13 cellular contexts compared by ENCODE assay signal in the genomic region with DNA sequence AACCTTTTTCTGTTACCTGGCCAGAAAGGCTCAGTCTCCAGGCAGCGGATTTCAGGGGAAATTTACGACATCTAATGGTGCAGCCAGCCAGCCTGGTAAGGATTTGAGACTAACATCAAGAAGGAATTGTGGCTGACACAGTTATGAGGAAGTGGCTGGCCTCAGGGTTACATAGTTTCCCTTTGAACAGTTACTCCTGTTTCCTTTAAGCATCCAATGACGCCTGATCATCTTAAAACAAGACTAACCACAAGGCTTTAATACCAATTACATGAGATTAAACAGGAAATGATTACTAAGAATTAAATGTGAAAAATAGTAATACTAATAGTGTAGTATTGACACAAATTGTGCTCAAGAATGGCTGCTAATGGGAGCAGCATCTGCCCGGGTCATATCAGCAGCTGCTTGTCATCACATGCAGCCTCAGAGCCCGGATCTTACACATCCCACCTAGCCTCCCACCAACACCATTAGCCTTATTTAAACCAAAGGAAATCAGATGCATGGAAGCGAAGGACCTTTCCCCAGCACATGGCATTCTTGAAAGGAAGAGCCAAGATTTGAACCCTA.
DNase-seq lines count a peak whose midpoint lies in the region; TF ChIP-seq lines count a peak whose summit lies in the region.
"Had no signal": no experiment of that assay in that cellular context is flagged by ENCODE, and none has a peak within 500 bp of the region (broad histone marks: within the 10 kb centered on the region; RNA-seq: fewer than 3 reads in every experiment).

No MANE protein-coding gene starts in this region.

- in situ Hi-C loops in astrocyte of the spinal cord (cut with HindIII; ENCODE audit: low sequenced_read_pairs): no loop called here

- H3K4me1 Mint-ChIP-seq in HFFc6 (ENCODE audit: low read depth) (peaks cover 51% of the 10 kb centered on the region), nephron (peaks cover 8% of the 10 kb centered on the region), chondrocyte (ENCODE audit: low read depth) (peaks cover 15% of the 10 kb centered on the region)
- H3K4me1 Mint-ChIP-seq: activated CD4-positive, alpha-beta T cell treated with anti-CD3 and anti-CD28 coated beads, Interleukin-2, amount 10 ng/mL, durations not matched to agents 24 days and 14 days had no signal

- peaks cover 27% of the 10 kb centered on the region for H3K36me3 Mint-ChIP-seq in HFFc6 (ENCODE audit: low read depth)
- H3K36me3 Mint-ChIP-seq in nephron (ENCODE audit: low read depth): peaks cover 7% of the 10 kb centered on the region
- peaks cover 2% of the 10 kb centered on the region for H3K36me3 Mint-ChIP-seq in chondrocyte (ENCODE audit: low read depth)

- DNase-seq in CD1c-positive myeloid dendritic cell (ENCODE audit: extremely low spot score) (peak; percentile 2), HFFc6 (peak; percentile 74), astrocyte of the spinal cord (ENCODE audit: low read depth, low spot score) (peak; percentile 56), NCI-H2029 treated with DMSO at 0.1 percent for 48 hours (lab: John Stamatoyannopoulos, UW) (no peak), chondrocyte (ENCODE audit: low spot score) (no peak), pons (ENCODE audit: low spot score) (no peak), DMS 273 treated with DMSO at 0.1 percent for 48 hours (lab: John Stamatoyannopoulos, UW) (no peak)
- DNase-seq: activated CD4-positive, alpha-beta T cell treated with anti-CD3 and anti-CD28 coated beads, Interleukin-2, amount 10 ng/mL, durations not matched to agents 24 days and 14 days; effector CD4-positive, alpha-beta T cell; NCI-H1694; SW 1271; testis had no signal

- no peak overlapping the region for H3K4me3 ChIP-seq in astrocyte of the spinal cord (ENCODE audit: low read depth, low read length)
- H3K4me3 ChIP-seq: testis had no signal

- peak overlapping the region; percentile 72; the same call in 1 of the 2 replicates for H3K4me3 Mint-ChIP-seq in HFFc6
- H3K4me3 Mint-ChIP-seq in nephron: no peak overlapping the region
- no peak overlapping the region for H3K4me3 Mint-ChIP-seq in chondrocyte (ENCODE audit: unreplicated experiment)
- H3K4me3 Mint-ChIP-seq: activated CD4-positive, alpha-beta T cell treated with anti-CD3 and anti-CD28 coated beads, Interleukin-2, amount 10 ng/mL, durations not matched to agents 24 days and 14 days had no signal

- H3K27ac Mint-ChIP-seq in HFFc6 (peak overlapping the region; percentile 79), nephron (peak overlapping the region in 2 of 3 experiments; percentile 50 to 70), chondrocyte (ENCODE audit: unreplicated experiment) (no peak overlapping the region)
- H3K27ac Mint-ChIP-seq: activated CD4-positive, alpha-beta T cell treated with anti-CD3 and anti-CD28 coated beads, Interleukin-2, amount 10 ng/mL, durations not matched to agents 24 days and 14 days had no signal

- H3K27me3 Mint-ChIP-seq in HFFc6 (ENCODE audit: insufficient read depth) (peaks cover 6% of the 10 kb centered on the region), nephron (ENCODE audit: low read depth) (peaks cover 22% of the 10 kb centered on the region), chondrocyte (ENCODE audit: low read depth) (no peaks in the 10 kb centered on the region)
- H3K27me3 Mint-ChIP-seq: activated CD4-positive, alpha-beta T cell treated with anti-CD3 and anti-CD28 coated beads, Interleukin-2, amount 10 ng/mL, durations not matched to agents 24 days and 14 days had no signal

- TF ChIP-seq CTCF in HFFc6 (IDR thresholded peaks at IDR 0.05): no peak
- TF ChIP-seq CTCF in astrocyte of the spinal cord (IDR thresholded peaks at IDR 0.05; ENCODE audit: low read depth, low read length): no peak
- TF ChIP-seq CTCF in nephron (IDR thresholded peaks at IDR 0.05; ENCODE audit: unreplicated experiment in 3 of 3): no peak
- TF ChIP-seq CTCF in chondrocyte (IDR thresholded peaks at IDR 0.05): no peak

- H3K9me3 Mint-ChIP-seq in HFFc6: peaks cover 27% of the 10 kb centered on the region
- peaks cover 17% of the 10 kb centered on the region for H3K9me3 Mint-ChIP-seq in nephron
- H3K9me3 Mint-ChIP-seq in chondrocyte (ENCODE audit: low read depth): peaks cover 11% of the 10 kb centered on the region
- H3K9me3 Mint-ChIP-seq: activated CD4-positive, alpha-beta T cell treated with anti-CD3 and anti-CD28 coated beads, Interleukin-2, amount 10 ng/mL, durations not matched to agents 24 days and 14 days had no signal

Comparison
In these comparisons a context has a peak if more than half of its experiments do, and no peak if none do; other contexts are left out.
1. DNase-seq: peak in CD1c-positive myeloid dendritic cell (single experiment), HFFc6 (single experiment) and astrocyte of the spinal cord (single experiment); none in NCI-H2029 treated with DMSO at 0.1 percent for 48 hours (single experiment), chondrocyte (single experiment), pons (single experiment) and DMS 273 treated with DMSO at 0.1 percent for 48 hours (single experiment).